In genomic region chr12:85642810-85643209, GRCh38 we compare ENCODE assay signal across 12 cellular contexts.
DNase-seq lines count a peak whose midpoint lies in the region; ATAC-seq and TF ChIP-seq lines count a peak whose summit lies in the region.
"Had no signal": no experiment of that assay in that cellular context is flagged by ENCODE, and none has a peak within 500 bp of the region (broad histone marks: within the 10 kb centered on the region; RNA-seq: fewer than 3 reads in every experiment).

No MANE protein-coding gene starts in this region.

- no peak overlapping the region for H3K4me3 Mint-ChIP-seq in activated CD8-positive, alpha-beta T cell treated with anti-CD3 and anti-CD28 coated beads, Interleukin-2, amount 10 ng/mL, durations not matched to agents 7 days and 5 days
- H3K4me3 Mint-ChIP-seq: CD4-positive, CD25-positive, alpha-beta regulatory T cell had no signal

- POLR2A ChIA-PET in activated CD8-positive, alpha-beta T cell treated with anti-CD3 and anti-CD28 coated beads, Interleukin-2, amount 10 ng/mL, durations not matched to agents 7 days and 5 days (lab: Charles Lee), result no interaction called here

- WGBS in esophagus muscularis mucosa, result 73% methylated on average over 5 of the region's 5 CpGs

- H3K27ac ChIP-seq in VCaP, result no peak overlapping the region
- H3K27ac ChIP-seq in esophagus muscularis mucosa (replicated peaks in 1 of 4), result no peak overlapping the region
- H3K27ac ChIP-seq: spleen had no signal

- no peak for TF ChIP-seq POLR2A in esophagus muscularis mucosa (IDR thresholded peaks at IDR 0.05; ENCODE audit: low read depth)

- no peaks in the 10 kb centered on the region for H3K4me1 ChIP-seq in esophagus muscularis mucosa
- H3K4me1 ChIP-seq: spleen had no signal

- no peaks in the 10 kb centered on the region for H3K4me1 Mint-ChIP-seq in activated CD8-positive, alpha-beta T cell treated with anti-CD3 and anti-CD28 coated beads, Interleukin-2, amount 10 ng/mL, durations not matched to agents 7 days and 5 days (ENCODE audit: low read depth)
- H3K4me1 Mint-ChIP-seq: CD4-positive, CD25-positive, alpha-beta regulatory T cell had no signal

- CTCF ChIA-PET in activated CD8-positive, alpha-beta T cell treated with anti-CD3 and anti-CD28 coated beads, Interleukin-2, amount 10 ng/mL, durations not matched to agents 7 days and 5 days (lab: Charles Lee), result no interaction called here

- no peaks in the 10 kb centered on the region for H3K36me3 Mint-ChIP-seq in activated CD8-positive, alpha-beta T cell treated with anti-CD3 and anti-CD28 coated beads, Interleukin-2, amount 10 ng/mL, durations not matched to agents 7 days and 5 days (ENCODE audit: low read depth)
- H3K36me3 Mint-ChIP-seq: CD4-positive, CD25-positive, alpha-beta regulatory T cell had no signal

- intact Hi-C loops in esophagus muscularis mucosa (cut with DNase I), result no loop called here

- no peak for ATAC-seq in activated CD8-positive, alpha-beta T cell treated with anti-CD3 and anti-CD28 coated beads, Interleukin-2, amount 10 ng/mL, durations not matched to agents 7 days and 5 days
- ATAC-seq in HG03039 (IDR thresholded peaks at IDR 0.05; ENCODE audit: unreplicated experiment), result no peak

- H3K27me3 ChIP-seq in esophagus muscularis mucosa, result no peaks in the 10 kb centered on the region
- H3K27me3 ChIP-seq: spleen had no signal

- no peak for TF ChIP-seq EP300 in esophagus muscularis mucosa (IDR thresholded peaks at IDR 0.05)

- no peak overlapping the region for H3K27ac Mint-ChIP-seq in activated CD8-positive, alpha-beta T cell treated with anti-CD3 and anti-CD28 coated beads, Interleukin-2, amount 10 ng/mL, durations not matched to agents 7 days and 5 days
- H3K27ac Mint-ChIP-seq: CD4-positive, CD25-positive, alpha-beta regulatory T cell had no signal

- H3K36me3 ChIP-seq in esophagus muscularis mucosa, result no peaks in the 10 kb centered on the region
- H3K36me3 ChIP-seq: spleen had no signal

- DNase-seq in AG08396 (ENCODE audit: low spot score), result peak; percentile 6
- no peak for DNase-seq in HFF-Myc (ENCODE audit: extremely low read depth, low read depth)
- peak; percentile 29 for DNase-seq in iPS-NIHi7 (ENCODE audit: extremely low spot score)
- DNase-seq in esophagus muscularis mucosa (ENCODE audit: extremely low spot score), result no peak
- no peak for DNase-seq in activated CD8-positive, alpha-beta T cell treated with anti-CD3 and anti-CD28 coated beads, Interleukin-2, amount 10 ng/mL, durations not matched to agents 7 days and 5 days
- no peak for DNase-seq in globus pallidus (ENCODE audit: low spot score)
- DNase-seq: CD4-positive, CD25-positive, alpha-beta regulatory T cell; hypothalamus; NCI-H2081; spleen had no signal

- no peaks in the 10 kb centered on the region for H3K9me3 ChIP-seq in esophagus muscularis mucosa
- H3K9me3 ChIP-seq: spleen had no signal

- TF ChIP-seq CTCF in HFF-Myc (IDR thresholded peaks at IDR 0.05; ENCODE audit: low read depth, low read length, missing control alignments) (peak; percentile 40), VCaP (conservative IDR thresholded peaks at IDR 0.05) (peak; percentile 42), esophagus muscularis mucosa (IDR thresholded peaks at IDR 0.05) (no peak)

- no peak overlapping the region for H3K4me3 ChIP-seq in HFF-Myc (replicated peaks; ENCODE audit: low read depth, low read length)
- H3K4me3 ChIP-seq in esophagus muscularis mucosa, result no peak overlapping the region
- H3K4me3 ChIP-seq: spleen had no signal

- no peaks in the 10 kb centered on the region for H3K27me3 Mint-ChIP-seq in activated CD8-positive, alpha-beta T cell treated with anti-CD3 and anti-CD28 coated beads, Interleukin-2, amount 10 ng/mL, durations not matched to agents 7 days and 5 days (ENCODE audit: low read depth)
- H3K27me3 Mint-ChIP-seq: CD4-positive, CD25-positive, alpha-beta regulatory T cell had no signal

- H3K9me3 Mint-ChIP-seq in activated CD8-positive, alpha-beta T cell treated with anti-CD3 and anti-CD28 coated beads, Interleukin-2, amount 10 ng/mL, durations not matched to agents 7 days and 5 days (ENCODE audit: insufficient read depth), result no peaks in the 10 kb centered on the region

Comparison
In these comparisons a context has a peak if more than half of its experiments do, and no peak if none do; other contexts are left out.
1. DNase-seq: peak in AG08396 (single experiment) and iPS-NIHi7 (single experiment); none in HFF-Myc (single experiment), esophagus muscularis mucosa (single experiment), activated CD8-positive, alpha-beta T cell treated with anti-CD3 and anti-CD28 coated beads, Interleukin-2, amount 10 ng/mL, durations not matched to agents 7 days and 5 days (single experiment) and globus pallidus (single experiment).
2. CTCF ChIP-seq: peak in HFF-Myc (single experiment) and VCaP (single experiment); none in esophagus muscularis mucosa (0 of 3).